ENCODE assay signal across 37 cellular contexts in genomic region chr20:31449511-31450128, GRCh38. TPM values are rescaled to one million over a fixed set of nuclear protein-coding genes. Genes with fewer than 3 reads are reported as not detected.
"Had no signal": no experiment of that assay in that cellular context is flagged by ENCODE, and none has a peak within 500 bp of the region (broad histone marks: within the 10 kb centered on the region; RNA-seq: fewer than 3 reads in every experiment).

No MANE protein-coding gene starts in this region.

- H3K9me3 ChIP-seq: adrenal gland, body of pancreas, breast epithelium had no signal

- ATAC-seq: activated CD8-positive, alpha-beta T cell treated with anti-CD3 and anti-CD28 coated beads for 36 hours; activated naive CD4-positive, alpha-beta T cell treated with anti-CD3 and anti-CD28 coated beads, Interleukin-2, amount 50 U/mL, for 72 hours; activated T-cell treated with anti-CD3 and anti-CD28 coated beads, Interleukin-2, amount 50 U/mL, for 4 hours; activated T-cell treated with anti-CD3 and anti-CD28 coated beads, Interleukin-2, amount 50 U/mL, for 72 hours; activated T-helper 17 cell treated with anti-CD3 and anti-CD28 coated beads, Interleukin-2, amount 50 U/mL, for 72 hours; body of pancreas; T-helper 17 cell had no signal

- H3K27ac Mint-ChIP-seq: activated B cell treated with CpG ODN at 0.5 μM for 24 hours; activated CD4-positive, alpha-beta memory T cell treated with anti-CD3 and anti-CD28 coated beads for 36 hours; activated CD4-positive, alpha-beta T cell treated with anti-CD3 and anti-CD28 coated beads, Interleukin-2, amount 10 ng/mL, durations not matched to agents 24 days and 14 days; activated CD8-positive, alpha-beta T cell treated with anti-CD3 and anti-CD28 coated beads for 36 hours; activated naive CD4-positive, alpha-beta T cell treated with anti-CD3 and anti-CD28 coated beads for 36 hours; activated naive CD8-positive, alpha-beta T cell treated with anti-CD3 and anti-CD28 coated beads for 36 hours; activated T-helper 1 cell treated with anti-CD3 and anti-CD28 coated beads, Interleukin-12 subunit alpha, Interleukin-12 subunit beta, Interleukin-2, Interleukin-4 antibody, amounts not matched to agents 30 ng/mL and 10 ng/mL and 1 ng/mL, durations not matched to agents 14 hours and 24 hours and 36 hours; activated T-helper 17 cell treated with anti-CD3 and anti-CD28 coated beads, Interleukin-2, amount 50 U/mL, for 72 hours; T-helper 17 cell had no signal

- H3K9me3 Mint-ChIP-seq: activated B cell treated with CpG ODN at 0.5 μM for 24 hours; activated CD4-positive, alpha-beta memory T cell treated with anti-CD3 and anti-CD28 coated beads for 36 hours; activated CD4-positive, alpha-beta T cell treated with anti-CD3 and anti-CD28 coated beads, Interleukin-2, amount 10 ng/mL, durations not matched to agents 24 days and 14 days; activated naive CD4-positive, alpha-beta T cell treated with anti-CD3 and anti-CD28 coated beads for 36 hours; activated naive CD4-positive, alpha-beta T cell treated with anti-CD3 and anti-CD28 coated beads, Interleukin-2, amount 50 U/mL, for 72 hours; activated T-cell treated with anti-CD3 and anti-CD28 coated beads, Interleukin-2, amount 50 U/mL, for 4 hours; activated T-helper 1 cell treated with anti-CD3 and anti-CD28 coated beads, Interleukin-12 subunit alpha, Interleukin-12 subunit beta, Interleukin-2, Interleukin-4 antibody, amounts not matched to agents 30 ng/mL and 10 ng/mL and 1 ng/mL, durations not matched to agents 14 hours and 24 hours and 36 hours; activated T-helper 17 cell treated with anti-CD3 and anti-CD28 coated beads, Interleukin-2, amount 50 U/mL, for 72 hours had no signal

- H3K4me3 Mint-ChIP-seq: activated B cell treated with CpG ODN at 0.5 μM for 24 hours; activated CD4-positive, alpha-beta memory T cell treated with anti-CD3 and anti-CD28 coated beads for 36 hours; activated CD4-positive, alpha-beta T cell treated with anti-CD3 and anti-CD28 coated beads, Interleukin-2, amount 10 ng/mL, durations not matched to agents 24 days and 14 days; activated CD8-positive, alpha-beta T cell treated with anti-CD3 and anti-CD28 coated beads for 36 hours; activated naive CD4-positive, alpha-beta T cell treated with anti-CD3 and anti-CD28 coated beads for 36 hours; activated naive CD8-positive, alpha-beta T cell treated with anti-CD3 and anti-CD28 coated beads for 36 hours; activated T-cell treated with anti-CD3 and anti-CD28 coated beads, Interleukin-2, amount 50 U/mL, for 4 hours; activated T-cell treated with anti-CD3 and anti-CD28 coated beads, Interleukin-2, amount 50 U/mL, for 72 hours; activated T-helper 1 cell treated with anti-CD3 and anti-CD28 coated beads, Interleukin-12 subunit alpha, Interleukin-12 subunit beta, Interleukin-2, Interleukin-4 antibody, amounts not matched to agents 30 ng/mL and 10 ng/mL and 1 ng/mL, durations not matched to agents 14 hours and 24 hours and 36 hours; activated T-helper 17 cell treated with anti-CD3 and anti-CD28 coated beads, Interleukin-2, amount 50 U/mL, for 72 hours; T-helper 17 cell had no signal

- H3K4me1 ChIP-seq: adrenal gland, body of pancreas, breast epithelium had no signal

- DNase-seq: activated B cell treated with CpG ODN at 0.5 μM for 24 hours; activated CD4-positive, alpha-beta memory T cell treated with anti-CD3 and anti-CD28 coated beads for 36 hours; activated CD4-positive, alpha-beta T cell treated with anti-CD3 and anti-CD28 coated beads for 4 hours; activated CD4-positive, alpha-beta T cell treated with anti-CD3 and anti-CD28 coated beads, Interleukin-2, amount 10 ng/mL, durations not matched to agents 24 days and 14 days; activated CD4-positive, alpha-beta T cell treated with anti-CD3 and anti-CD28 coated beads, Interleukin-2, amount 50 U/mL, for 1 hour; activated CD4-positive, alpha-beta T cell treated with anti-CD3 and anti-CD28 coated beads, Interleukin-2, amount 50 U/mL, for 4 hours; activated CD4-positive, CD25-positive, alpha-beta regulatory T cell treated with anti-CD3 and anti-CD28 coated beads, Interleukin-2, amount 50 U/mL, for 72 hours; activated CD8-positive, alpha-beta memory T cell treated with anti-CD3 and anti-CD28 coated beads, Interleukin-2, amount 50 U/mL, for 4 hours; activated CD8-positive, alpha-beta T cell treated with anti-CD3 and anti-CD28 coated beads for 36 hours; activated effector memory CD4-positive, alpha-beta T cell treated with anti-CD3 and anti-CD28 coated beads, Interleukin-2, amount 50 U/mL, for 16 hours; activated gamma-delta T cell treated with Interleukin-2 at 50 U/mL for 16 hours; activated naive CD4-positive, alpha-beta T cell; activated naive CD4-positive, alpha-beta T cell treated with anti-CD3 and anti-CD28 coated beads for 36 hours; activated naive CD4-positive, alpha-beta T cell treated with anti-CD3 and anti-CD28 coated beads, Interleukin-2, amount 50 U/mL, for 16 hours; activated naive CD8-positive, alpha-beta T cell treated with anti-CD3 and anti-CD28 coated beads for 36 hours; activated T-cell treated with anti-CD3 and anti-CD28 coated beads for 4 hours; activated T-cell treated with anti-CD3 and anti-CD28 coated beads, Interleukin-2, amount 50 U/mL, for 1 hour; activated T-cell treated with anti-CD3 and anti-CD28 coated beads, Interleukin-2, amount 50 U/mL, for 4 hours; activated T-cell treated with anti-CD3 and anti-CD28 coated beads, Interleukin-2, amount 50 U/mL, for 72 hours; adrenal gland; amniotic stem cell; aorta; body of pancreas; brain microvascular endothelial cell; central memory CD4-positive, alpha-beta T cell; T-helper 17 cell had no signal

- H3K4me1 Mint-ChIP-seq: activated B cell treated with CpG ODN at 0.5 μM for 24 hours; activated CD4-positive, alpha-beta T cell treated with anti-CD3 and anti-CD28 coated beads, Interleukin-2, amount 10 ng/mL, durations not matched to agents 24 days and 14 days; activated naive CD8-positive, alpha-beta T cell treated with anti-CD3 and anti-CD28 coated beads for 36 hours; activated T-helper 17 cell treated with anti-CD3 and anti-CD28 coated beads, Interleukin-2, amount 50 U/mL, for 72 hours had no signal

- H3K4me3 ChIP-seq: adrenal gland, body of pancreas, breast epithelium had no signal

- H3K27ac ChIP-seq: adrenal gland, body of pancreas, brain microvascular endothelial cell, breast epithelium, VCaP had no signal

- H3K36me3 ChIP-seq: adrenal gland, brain microvascular endothelial cell, breast epithelium had no signal

- H3K36me3 Mint-ChIP-seq: activated CD4-positive, alpha-beta memory T cell treated with anti-CD3 and anti-CD28 coated beads for 36 hours; activated naive CD4-positive, alpha-beta T cell treated with anti-CD3 and anti-CD28 coated beads, Interleukin-2, amount 50 U/mL, for 72 hours; activated naive CD8-positive, alpha-beta T cell treated with anti-CD3 and anti-CD28 coated beads for 36 hours had no signal

- H3K27me3 ChIP-seq: adrenal gland, body of pancreas, brain microvascular endothelial cell, breast epithelium had no signal

RNA-seq across cellular contexts. Expression of gene DEFB123, which starts 9.2 kb away (rescaled TPM):
- total RNA-seq: activated B cell treated with CpG ODN at 0.5 μM for 24 hours; activated CD4-positive, alpha-beta memory T cell treated with anti-CD3 and anti-CD28 coated beads for 36 hours; activated CD4-positive, alpha-beta T cell treated with anti-CD3 and anti-CD28 coated beads, Interleukin-2, amount 10 ng/mL, durations not matched to agents 24 days and 14 days; activated CD8-positive, alpha-beta memory T cell treated with anti-CD3 and anti-CD28 coated beads for 36 hours; activated CD8-positive, alpha-beta T cell treated with anti-CD3 and anti-CD28 coated beads for 36 hours; activated naive CD4-positive, alpha-beta T cell treated with anti-CD3 and anti-CD28 coated beads for 36 hours; activated naive CD4-positive, alpha-beta T cell treated with anti-CD3 and anti-CD28 coated beads, Interleukin-2, amount 50 U/mL, for 72 hours; activated naive CD8-positive, alpha-beta T cell treated with anti-CD3 and anti-CD28 coated beads for 36 hours; activated T-cell treated with anti-CD3 and anti-CD28 coated beads, Interleukin-2, amount 50 U/mL, for 4 hours; activated T-cell treated with anti-CD3 and anti-CD28 coated beads, Interleukin-2, amount 50 U/mL, for 72 hours; activated T-helper 1 cell treated with anti-CD3 and anti-CD28 coated beads, Interleukin-12 subunit alpha, Interleukin-12 subunit beta, Interleukin-2, Interleukin-4 antibody, amounts not matched to agents 30 ng/mL and 10 ng/mL and 1 ng/mL, durations not matched to agents 14 hours and 24 hours and 36 hours; activated T-helper 17 cell treated with anti-CD3 and anti-CD28 coated beads, Interleukin-2, amount 50 U/mL, for 72 hours; adrenal gland; aorta; astrocyte; body of pancreas; breast epithelium; cardiac septum; cerebellum; T-helper 1 cell treated with Interleukin-12 subunit alpha and Interleukin-12 subunit beta and Interleukin-4 antibody, amounts not matched to agents 30 ng/mL and 1 ng/mL, for 36 hours; T-helper 17 cell; T-helper 2 cell treated with Interferon-gamma antibody and Interleukin-4, amounts not matched to agents 100 ng/mL and 5 ng/mL, for 36 hours had no signal
- polyA plus RNA-seq: adrenal gland, aorta had no signal

RNA-seq across cellular contexts. Expression of gene DEFB124, which starts 25.3 kb away (rescaled TPM):
- total RNA-seq: activated B cell treated with CpG ODN at 0.5 μM for 24 hours; activated CD4-positive, alpha-beta memory T cell treated with anti-CD3 and anti-CD28 coated beads for 36 hours; activated CD4-positive, alpha-beta T cell treated with anti-CD3 and anti-CD28 coated beads, Interleukin-2, amount 10 ng/mL, durations not matched to agents 24 days and 14 days; activated CD8-positive, alpha-beta memory T cell treated with anti-CD3 and anti-CD28 coated beads for 36 hours; activated CD8-positive, alpha-beta T cell treated with anti-CD3 and anti-CD28 coated beads for 36 hours; activated naive CD4-positive, alpha-beta T cell treated with anti-CD3 and anti-CD28 coated beads for 36 hours; activated naive CD4-positive, alpha-beta T cell treated with anti-CD3 and anti-CD28 coated beads, Interleukin-2, amount 50 U/mL, for 72 hours; activated naive CD8-positive, alpha-beta T cell treated with anti-CD3 and anti-CD28 coated beads for 36 hours; activated T-cell treated with anti-CD3 and anti-CD28 coated beads, Interleukin-2, amount 50 U/mL, for 4 hours; activated T-cell treated with anti-CD3 and anti-CD28 coated beads, Interleukin-2, amount 50 U/mL, for 72 hours; activated T-helper 1 cell treated with anti-CD3 and anti-CD28 coated beads, Interleukin-12 subunit alpha, Interleukin-12 subunit beta, Interleukin-2, Interleukin-4 antibody, amounts not matched to agents 30 ng/mL and 10 ng/mL and 1 ng/mL, durations not matched to agents 14 hours and 24 hours and 36 hours; activated T-helper 17 cell treated with anti-CD3 and anti-CD28 coated beads, Interleukin-2, amount 50 U/mL, for 72 hours; adrenal gland; astrocyte; body of pancreas; breast epithelium; cardiac septum; cerebellum; T-helper 1 cell treated with Interleukin-12 subunit alpha and Interleukin-12 subunit beta and Interleukin-4 antibody, amounts not matched to agents 30 ng/mL and 1 ng/mL, for 36 hours; T-helper 17 cell; T-helper 2 cell treated with Interferon-gamma antibody and Interleukin-4, amounts not matched to agents 100 ng/mL and 5 ng/mL, for 36 hours had no signal
- polyA plus RNA-seq: aorta had no signal

RNA-seq across cellular contexts. Expression of gene REM1, which starts 25.5 kb away (rescaled TPM):
- total RNA-seq: activated B cell treated with CpG ODN at 0.5 μM for 24 hours; activated CD4-positive, alpha-beta memory T cell treated with anti-CD3 and anti-CD28 coated beads for 36 hours; activated CD4-positive, alpha-beta T cell treated with anti-CD3 and anti-CD28 coated beads, Interleukin-2, amount 10 ng/mL, durations not matched to agents 24 days and 14 days; activated CD8-positive, alpha-beta memory T cell treated with anti-CD3 and anti-CD28 coated beads for 36 hours; activated CD8-positive, alpha-beta T cell treated with anti-CD3 and anti-CD28 coated beads for 36 hours; activated naive CD4-positive, alpha-beta T cell treated with anti-CD3 and anti-CD28 coated beads for 36 hours; activated naive CD4-positive, alpha-beta T cell treated with anti-CD3 and anti-CD28 coated beads, Interleukin-2, amount 50 U/mL, for 72 hours; activated naive CD8-positive, alpha-beta T cell treated with anti-CD3 and anti-CD28 coated beads for 36 hours; activated T-cell treated with anti-CD3 and anti-CD28 coated beads, Interleukin-2, amount 50 U/mL, for 4 hours; activated T-cell treated with anti-CD3 and anti-CD28 coated beads, Interleukin-2, amount 50 U/mL, for 72 hours; activated T-helper 1 cell treated with anti-CD3 and anti-CD28 coated beads, Interleukin-12 subunit alpha, Interleukin-12 subunit beta, Interleukin-2, Interleukin-4 antibody, amounts not matched to agents 30 ng/mL and 10 ng/mL and 1 ng/mL, durations not matched to agents 14 hours and 24 hours and 36 hours; activated T-helper 17 cell treated with anti-CD3 and anti-CD28 coated beads, Interleukin-2, amount 50 U/mL, for 72 hours; astrocyte; cerebellum; T-helper 1 cell treated with Interleukin-12 subunit alpha and Interleukin-12 subunit beta and Interleukin-4 antibody, amounts not matched to agents 30 ng/mL and 1 ng/mL, for 36 hours; T-helper 17 cell; T-helper 2 cell treated with Interferon-gamma antibody and Interleukin-4, amounts not matched to agents 100 ng/mL and 5 ng/mL, for 36 hours had no signal

RNA-seq across cellular contexts. Expression of gene DEFB121, which starts 43.6 kb away (rescaled TPM):
- total RNA-seq: activated B cell treated with CpG ODN at 0.5 μM for 24 hours; activated CD4-positive, alpha-beta memory T cell treated with anti-CD3 and anti-CD28 coated beads for 36 hours; activated CD4-positive, alpha-beta T cell treated with anti-CD3 and anti-CD28 coated beads, Interleukin-2, amount 10 ng/mL, durations not matched to agents 24 days and 14 days; activated CD8-positive, alpha-beta memory T cell treated with anti-CD3 and anti-CD28 coated beads for 36 hours; activated CD8-positive, alpha-beta T cell treated with anti-CD3 and anti-CD28 coated beads for 36 hours; activated naive CD4-positive, alpha-beta T cell treated with anti-CD3 and anti-CD28 coated beads for 36 hours; activated naive CD4-positive, alpha-beta T cell treated with anti-CD3 and anti-CD28 coated beads, Interleukin-2, amount 50 U/mL, for 72 hours; activated naive CD8-positive, alpha-beta T cell treated with anti-CD3 and anti-CD28 coated beads for 36 hours; activated T-cell treated with anti-CD3 and anti-CD28 coated beads, Interleukin-2, amount 50 U/mL, for 4 hours; activated T-cell treated with anti-CD3 and anti-CD28 coated beads, Interleukin-2, amount 50 U/mL, for 72 hours; activated T-helper 1 cell treated with anti-CD3 and anti-CD28 coated beads, Interleukin-12 subunit alpha, Interleukin-12 subunit beta, Interleukin-2, Interleukin-4 antibody, amounts not matched to agents 30 ng/mL and 10 ng/mL and 1 ng/mL, durations not matched to agents 14 hours and 24 hours and 36 hours; activated T-helper 17 cell treated with anti-CD3 and anti-CD28 coated beads, Interleukin-2, amount 50 U/mL, for 72 hours; adrenal gland; aorta; astrocyte; body of pancreas; breast epithelium; cardiac septum; cerebellum; T-helper 1 cell treated with Interleukin-12 subunit alpha and Interleukin-12 subunit beta and Interleukin-4 antibody, amounts not matched to agents 30 ng/mL and 1 ng/mL, for 36 hours; T-helper 17 cell; T-helper 2 cell treated with Interferon-gamma antibody and Interleukin-4, amounts not matched to agents 100 ng/mL and 5 ng/mL, for 36 hours had no signal
- polyA plus RNA-seq: adrenal gland, aorta had no signal

RNA-seq across cellular contexts. Expression of gene DEFB119, which starts 59.2 kb away (rescaled TPM):
- total RNA-seq: activated B cell treated with CpG ODN at 0.5 μM for 24 hours; activated CD4-positive, alpha-beta memory T cell treated with anti-CD3 and anti-CD28 coated beads for 36 hours; activated CD4-positive, alpha-beta T cell treated with anti-CD3 and anti-CD28 coated beads, Interleukin-2, amount 10 ng/mL, durations not matched to agents 24 days and 14 days; activated CD8-positive, alpha-beta memory T cell treated with anti-CD3 and anti-CD28 coated beads for 36 hours; activated CD8-positive, alpha-beta T cell treated with anti-CD3 and anti-CD28 coated beads for 36 hours; activated naive CD4-positive, alpha-beta T cell treated with anti-CD3 and anti-CD28 coated beads for 36 hours; activated naive CD4-positive, alpha-beta T cell treated with anti-CD3 and anti-CD28 coated beads, Interleukin-2, amount 50 U/mL, for 72 hours; activated naive CD8-positive, alpha-beta T cell treated with anti-CD3 and anti-CD28 coated beads for 36 hours; activated T-cell treated with anti-CD3 and anti-CD28 coated beads, Interleukin-2, amount 50 U/mL, for 4 hours; activated T-cell treated with anti-CD3 and anti-CD28 coated beads, Interleukin-2, amount 50 U/mL, for 72 hours; activated T-helper 1 cell treated with anti-CD3 and anti-CD28 coated beads, Interleukin-12 subunit alpha, Interleukin-12 subunit beta, Interleukin-2, Interleukin-4 antibody, amounts not matched to agents 30 ng/mL and 10 ng/mL and 1 ng/mL, durations not matched to agents 14 hours and 24 hours and 36 hours; activated T-helper 17 cell treated with anti-CD3 and anti-CD28 coated beads, Interleukin-2, amount 50 U/mL, for 72 hours; adrenal gland; aorta; astrocyte; body of pancreas; breast epithelium; cardiac septum; cerebellum; T-helper 1 cell treated with Interleukin-12 subunit alpha and Interleukin-12 subunit beta and Interleukin-4 antibody, amounts not matched to agents 30 ng/mL and 1 ng/mL, for 36 hours; T-helper 17 cell; T-helper 2 cell treated with Interferon-gamma antibody and Interleukin-4, amounts not matched to agents 100 ng/mL and 5 ng/mL, for 36 hours had no signal
- polyA plus RNA-seq: adrenal gland, aorta had no signal
